In the genomic region with DNA sequence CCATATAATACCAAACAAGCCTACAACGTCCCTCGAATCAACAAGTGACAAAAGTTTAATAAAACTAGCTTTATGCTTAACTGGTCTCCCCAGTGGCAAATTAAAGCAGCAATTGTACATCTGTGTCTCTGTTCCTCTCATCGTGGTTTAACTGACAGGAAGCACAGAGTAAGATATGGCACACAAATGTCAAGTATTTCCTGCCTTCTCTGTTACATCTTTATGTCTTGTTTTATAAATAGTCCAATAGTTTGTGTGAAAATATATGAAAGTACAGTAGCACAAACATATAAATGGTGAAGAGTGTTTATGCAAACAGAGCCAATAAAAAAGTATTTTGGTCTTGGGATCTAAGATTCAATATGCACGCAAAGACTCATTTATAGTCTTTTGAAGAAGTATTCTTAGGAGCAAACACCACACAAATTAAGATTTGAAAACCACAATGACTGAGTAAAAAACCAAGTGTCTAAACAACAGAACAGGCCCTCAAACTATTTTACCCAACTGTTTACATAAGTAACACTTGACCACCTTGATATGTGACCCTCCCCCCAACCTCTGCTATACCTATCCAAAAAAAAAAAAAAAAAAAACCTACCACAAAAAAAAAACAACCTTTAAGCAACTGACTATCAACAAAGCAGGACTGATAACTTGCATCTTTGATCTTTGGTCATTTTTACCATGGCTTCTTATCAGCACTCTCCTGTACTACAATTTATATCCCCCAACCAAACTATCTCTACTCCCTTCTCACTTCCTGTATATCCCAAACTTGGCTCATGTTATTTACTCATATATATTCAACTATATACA, we compare ENCODE assay signal across 9 cellular contexts. TPM values are rescaled to one million over a fixed set of nuclear protein-coding genes. Genes with fewer than 3 reads are reported as not detected.
A peak's percentile ranks its signal among the peaks of the same experiment; 100 is the strongest.
DNase-seq lines count a peak whose midpoint lies in the region; ATAC-seq, FAIRE-seq and TF ChIP-seq lines count a peak whose summit lies in the region.
"Had no signal": no experiment of that assay in that cellular context is flagged by ENCODE, and none has a peak within 500 bp of the region (broad histone marks: within the 10 kb centered on the region; RNA-seq: fewer than 3 reads in every experiment).

No MANE protein-coding gene starts in this region.

- H3K4me1 Mint-ChIP-seq in activated T-cell treated with anti-CD3 and anti-CD28 coated beads, Interleukin-2, amount 50 U/mL, for 4 hours (ENCODE audit: low read depth): peaks cover 62% of the 10 kb centered on the region
- H3K4me1 Mint-ChIP-seq in glutamatergic neuron (ENCODE audit: low read depth, unreplicated experiment): no peaks in the 10 kb centered on the region

- H3K4me3 Mint-ChIP-seq in activated T-cell treated with anti-CD3 and anti-CD28 coated beads, Interleukin-2, amount 50 U/mL, for 4 hours: peak overlapping the region; percentile 37
- H3K4me3 Mint-ChIP-seq in glutamatergic neuron (ENCODE audit: unreplicated experiment): no peak overlapping the region

- H3K36me3 ChIP-seq in HepG2 (replicated peaks in 1 of 2; ENCODE audit: control insufficient read depth in 1 of 2, insufficient read depth in 2 of 2, low read length in 2 of 2): 0 out of 5 replicates have a peak, but pooled peaks cover 0 to 2% of the 10 kb centered on the region in 2 experiments

- H3K4me3 ChIP-seq in HepG2 (replicated peaks in 1 of 3; ENCODE audit: insufficient read depth in 1 of 3, low read depth in 2 of 3, low read length in 3 of 3): no peak overlapping the region; a peak in 1 of 6 replicates

- TF ChIP-seq EP300 in HepG2 (IDR thresholded peaks at IDR 0.05; ENCODE audit: low read depth in 2 of 2, low read length in 2 of 2) (peak in 1 of 2 experiments; percentile 7; a peak in 1 of 4 replicates), HepG2 (CRISPR knock-in tag; IDR thresholded peaks at IDR 0.05; ENCODE audit: borderline replicate concordance) (no peak)

- in situ Hi-C loops in HepG2 (cut with HindIII; ENCODE audit: extremely low pct_ligation_motif_present, low pct_unique_long_range_greater_than_20kb): no loop called here

- no peak overlapping the region for H2AFZ ChIP-seq in HepG2 (ENCODE audit: low read length)

- H3K27me3 ChIP-seq in HepG2 (ENCODE audit: control insufficient read depth in 1 of 2, insufficient read depth in 2 of 2, low read length in 2 of 2): no peaks in the 10 kb centered on the region

- DNase-seq in activated T-cell treated with anti-CD3 and anti-CD28 coated beads, Interleukin-2, amount 50 U/mL, for 4 hours: no peak
- DNase-seq in activated T-cell treated with anti-CD3 and anti-CD28 coated beads for 4 hours (no peak), SIG-M5 treated with dmso at 0.1 percent for 504 hours (lab: John Stamatoyannopoulos, UW; ENCODE audit: unreplicated experiment) (peak; percentile 88), HepG2 (ENCODE audit: low spot score) (no peak), glutamatergic neuron (no peak), caudate nucleus (lab: John Stamatoyannopoulos, UW) (no peak), NCI-H446 treated with DMSO at 0.1 percent for 48 hours (lab: John Stamatoyannopoulos, UW) (no peak)

- POLR2A ChIA-PET in HepG2 (lab: Yijun Ruan, JAX): interaction anchor here (1.4 kb wide), 1 partner anchor 15 kb away, joined by 6 read pairs; the partner anchor contains the start of gene ELF1

- peaks cover 98% of the 10 kb centered on the region for H3K4me1 ChIP-seq in HepG2 (ENCODE audit: insufficient read depth, low read length)

- TF ChIP-seq CTCF in HepG2 (CRISPR knock-in tag; IDR thresholded peaks at IDR 0.05) (no peak), glutamatergic neuron (IDR thresholded peaks at IDR 0.05; ENCODE audit: partially characterized antibody, unreplicated experiment) (no peak)

- H3K9me3 ChIP-seq in HepG2 (ENCODE audit: low read length): no peaks in the 10 kb centered on the region

- H3K36me3 Mint-ChIP-seq in activated T-cell treated with anti-CD3 and anti-CD28 coated beads, Interleukin-2, amount 50 U/mL, for 4 hours (ENCODE audit: insufficient read depth): peaks cover 2% of the 10 kb centered on the region
- H3K36me3 Mint-ChIP-seq in glutamatergic neuron (ENCODE audit: unreplicated experiment): no peaks in the 10 kb centered on the region

- intact Hi-C loops in HepG2 (cut with micrococcal nuclease; ENCODE audit: unreplicated experiment): loop anchor here (2.0 to 10.0 kb wide), 2 partner anchors 56 to 110 kb away; partner anchors contain the start of gene WBP4

- H3K79me2 ChIP-seq in HepG2 (ENCODE audit: insufficient read depth, low read length): peaks cover 98% of the 10 kb centered on the region

- no peak for TF ChIP-seq POLR2A in HepG2 (IDR thresholded peaks at IDR 0.05; ENCODE audit: insufficient read depth in 1 of 2, low read depth in 2 of 2, low read length in 2 of 2)

- H3K27me3 Mint-ChIP-seq in activated T-cell treated with anti-CD3 and anti-CD28 coated beads, Interleukin-2, amount 50 U/mL, for 4 hours (ENCODE audit: low read depth): no peaks in the 10 kb centered on the region
- no peaks in the 10 kb centered on the region for H3K27me3 Mint-ChIP-seq in glutamatergic neuron (ENCODE audit: unreplicated experiment)

- FAIRE-seq in HepG2 (lab: Jason Lieb, UNC): no peak

- H3K27ac ChIP-seq in HepG2 (ENCODE audit: extremely low read length, insufficient read depth, low read length) (peak overlapping the region; percentile 45), caudate nucleus (ENCODE audit: low read depth, low read length) (no peak overlapping the region)
- H3K27ac ChIP-seq: C4-2B had no signal

- no peaks in the 10 kb centered on the region for H3K9me3 Mint-ChIP-seq in activated T-cell treated with anti-CD3 and anti-CD28 coated beads, Interleukin-2, amount 50 U/mL, for 4 hours
- H3K9me3 Mint-ChIP-seq in glutamatergic neuron (ENCODE audit: unreplicated experiment): no peaks in the 10 kb centered on the region

- CTCF ChIA-PET in HepG2 (lab: Yijun Ruan, JAX; ENCODE audit: low intra/inter-chr PET ratio, low total read pairs): no interaction called here

- BruUV-seq in HepG2 (replicated peaks; lab: Mats Ljungman, UMichigan): no TSS peak

- peak; percentile 72 to 76 for ATAC-seq in activated T-cell treated with anti-CD3 and anti-CD28 coated beads, Interleukin-2, amount 50 U/mL, for 4 hours
- peak; percentile 77 for ATAC-seq in HG03095 (IDR thresholded peaks at IDR 0.05; ENCODE audit: unreplicated experiment)
- no peak for ATAC-seq in HepG2

- H4K20me1 ChIP-seq in HepG2 (ENCODE audit: insufficient read depth, low read length): no peaks in the 10 kb centered on the region

- TF ChIP-seq RAD21 in HepG2 (CRISPR knock-in tag; IDR thresholded peaks at IDR 0.05): no peak

- H3K4me2 ChIP-seq in HepG2 (ENCODE audit: low read depth, low read length): peak overlapping the region; percentile 33

- 87% methylated on average over 4 of the region's 4 CpGs for WGBS in HepG2 (ENCODE audit: low lambda C conversion rate)

- no peak overlapping the region for H3K9ac ChIP-seq in HepG2 (ENCODE audit: insufficient read depth, low read depth, low read length)

- no peak overlapping the region for H3K27ac Mint-ChIP-seq in glutamatergic neuron (ENCODE audit: unreplicated experiment)

RNA-seq across cellular contexts. Expression of gene ELF1, which starts 14.0 kb away (rescaled TPM):
- 10 to 100 TPM; 49.0 to 56.6 (median 55.9) TPM for total RNA-seq in activated T-cell treated with anti-CD3 and anti-CD28 coated beads, Interleukin-2, amount 50 U/mL, for 4 hours
- total RNA-seq in HepG2 (2016; rRNA removed; fragmentation: Illumina TruSeq; extraction: Trizol) (71.5 and 91.5 TPM in 2 replicates), glutamatergic neuron (ENCODE audit: unreplicated experiment) (9.8 TPM)
- 12.1 and 14.2 TPM in 2 replicates for total RNA-seq in HepG2 (2016; cell fraction: cytosol; rRNA removed; fragmentation: Illumina TruSeq; extraction: Trizol; ENCODE audit: low read depth)
- 70.6 and 87.4 TPM in 2 replicates for total RNA-seq in HepG2 (2016; cell fraction: insoluble cytoplasmic fraction; rRNA removed; fragmentation: Illumina TruSeq; extraction: Trizol)
- total RNA-seq in HepG2 (2016; cell fraction: membrane; rRNA removed; fragmentation: Illumina TruSeq; extraction: Trizol): 24.5 and 26.2 TPM in 2 replicates
- 78.4 and 79.2 TPM in 2 replicates for total RNA-seq in HepG2 (2016; cell fraction: nucleus; rRNA removed; fragmentation: Illumina TruSeq; extraction: Trizol)
- 24.6 and 26.5 TPM in 2 replicates for polyA plus RNA-seq in HepG2 (2011; rRNA removed)
- 14.1 and 18.0 TPM in 2 replicates for polyA plus RNA-seq in HepG2 (2011; cell fraction: cytosol; rRNA removed)
- polyA plus RNA-seq in HepG2 (2011; cell fraction: nucleus; rRNA removed): 15.7 and 16.1 TPM in 2 replicates
- 28.9 and 32.2 TPM in 2 replicates for polyA plus RNA-seq in HepG2 (2012)
- polyA plus RNA-seq in HepG2 (2016; cell fraction: cytosol; fragmentation: Illumina TruSeq; extraction: Trizol; ENCODE audit: low read depth): 1.6 and 1.9 TPM in 2 replicates
- 55.8 and 56.2 TPM in 2 replicates for polyA plus RNA-seq in HepG2 (2016; cell fraction: insoluble cytoplasmic fraction; fragmentation: Illumina TruSeq; extraction: Trizol; ENCODE audit: low read depth)
- 6.4 and 6.6 TPM in 2 replicates for polyA plus RNA-seq in HepG2 (2016; cell fraction: membrane; fragmentation: Illumina TruSeq; extraction: Trizol; ENCODE audit: low read depth)
- polyA plus RNA-seq in HepG2 (2016; cell fraction: nucleus; fragmentation: Illumina TruSeq; extraction: Trizol; ENCODE audit: insufficient read depth, low read depth): 46.4 and 47.1 TPM in 2 replicates
- 18.2 and 60.6 TPM in 2 replicates for polyA minus RNA-seq in HepG2 (2011; rRNA and poly(A)+ RNA removed; ENCODE audit: low replicate concordance)
- polyA minus RNA-seq in HepG2 (2011; cell fraction: cytosol; rRNA and poly(A)+ RNA removed): 29.5 and 31.8 TPM in 2 replicates
- 77.6 and 81.4 TPM in 2 replicates for polyA minus RNA-seq in HepG2 (2011; cell fraction: nucleus; rRNA and poly(A)+ RNA removed)

RNA-seq across cellular contexts. Expression of gene WBP4, which starts 56.2 kb away (rescaled TPM):
- 10 to 100 TPM in 2 of 3 donors, 1 to 10 TPM in 1; 8.5 to 17.5 (median 13.9) TPM for total RNA-seq in activated T-cell treated with anti-CD3 and anti-CD28 coated beads, Interleukin-2, amount 50 U/mL, for 4 hours
- total RNA-seq in HepG2 (2016; rRNA removed; fragmentation: Illumina TruSeq; extraction: Trizol) (11.7 and 16.8 TPM in 2 replicates), glutamatergic neuron (ENCODE audit: unreplicated experiment) (8.9 TPM)
- 1.8 and 2.7 TPM in 2 replicates for total RNA-seq in HepG2 (2016; cell fraction: cytosol; rRNA removed; fragmentation: Illumina TruSeq; extraction: Trizol; ENCODE audit: low read depth)
- 12.5 and 16.9 TPM in 2 replicates for total RNA-seq in HepG2 (2016; cell fraction: insoluble cytoplasmic fraction; rRNA removed; fragmentation: Illumina TruSeq; extraction: Trizol)
- 4.5 and 4.9 TPM in 2 replicates for total RNA-seq in HepG2 (2016; cell fraction: membrane; rRNA removed; fragmentation: Illumina TruSeq; extraction: Trizol)
- total RNA-seq in HepG2 (2016; cell fraction: nucleus; rRNA removed; fragmentation: Illumina TruSeq; extraction: Trizol): 8.6 and 8.7 TPM in 2 replicates
- 5.6 and 6.7 TPM in 2 replicates for polyA plus RNA-seq in HepG2 (2011; rRNA removed)
- polyA plus RNA-seq in HepG2 (2011; cell fraction: cytosol; rRNA removed): 2.7 and 3.8 TPM in 2 replicates
- polyA plus RNA-seq in HepG2 (2011; cell fraction: nucleus; rRNA removed): 2.8 and 4.4 TPM in 2 replicates
- 9.8 and 11.1 TPM in 2 replicates for polyA plus RNA-seq in HepG2 (2012)
- 1.0 and 1.1 TPM in 2 replicates for polyA plus RNA-seq in HepG2 (2016; cell fraction: cytosol; fragmentation: Illumina TruSeq; extraction: Trizol; ENCODE audit: low read depth)
- polyA plus RNA-seq in HepG2 (2016; cell fraction: insoluble cytoplasmic fraction; fragmentation: Illumina TruSeq; extraction: Trizol; ENCODE audit: low read depth): 18.0 and 18.9 TPM in 2 replicates
- 2.6 and 3.2 TPM in 2 replicates for polyA plus RNA-seq in HepG2 (2016; cell fraction: membrane; fragmentation: Illumina TruSeq; extraction: Trizol; ENCODE audit: low read depth)
- 14.5 and 15.5 TPM in 2 replicates for polyA plus RNA-seq in HepG2 (2016; cell fraction: nucleus; fragmentation: Illumina TruSeq; extraction: Trizol; ENCODE audit: insufficient read depth, low read depth)
- polyA minus RNA-seq in HepG2 (2011; rRNA and poly(A)+ RNA removed; ENCODE audit: low replicate concordance): 0.91 and 1.3 TPM in 2 replicates
- 3.2 and 3.7 TPM in 2 replicates for polyA minus RNA-seq in HepG2 (2011; cell fraction: cytosol; rRNA and poly(A)+ RNA removed)
- polyA minus RNA-seq in HepG2 (2011; cell fraction: nucleus; rRNA and poly(A)+ RNA removed): 8.1 and 9.2 TPM in 2 replicates
